In genomic region chr18:54387631-54388030, GRCh38 we compare ENCODE assay signal across 19 cellular contexts. TPM values are rescaled to one million over a fixed set of nuclear protein-coding genes. Genes with fewer than 3 reads are reported as not detected.
DNase-seq lines count a peak whose midpoint lies in the region; ATAC-seq and TF ChIP-seq lines count a peak whose summit lies in the region.
"Had no signal": no experiment of that assay in that cellular context is flagged by ENCODE, and none has a peak within 500 bp of the region (broad histone marks: within the 10 kb centered on the region; RNA-seq: fewer than 3 reads in every experiment).

No MANE protein-coding gene starts in this region.

- no peak overlapping the region for H3K27ac Mint-ChIP-seq in WTC11
- H3K27ac Mint-ChIP-seq: mesothelial cell of epicardium had no signal

- H3K27me3 ChIP-seq in KMS-11 (ENCODE audit: insufficient read depth, low read depth) = no peaks in the 10 kb centered on the region
- no peaks in the 10 kb centered on the region for H3K27me3 ChIP-seq in lower lobe of right lung (ENCODE audit: low read depth)
- peaks cover 0 to 3% of the 10 kb centered on the region in 2 donors for H3K27me3 ChIP-seq in uterus
- H3K27me3 ChIP-seq: BE2C had no signal

- H3K36me3 ChIP-seq in KMS-11 (ENCODE audit: insufficient read depth) (no peaks in the 10 kb centered on the region), mucosa of descending colon (ENCODE audit: low read depth) (no peaks in the 10 kb centered on the region), lower lobe of right lung (no peaks in the 10 kb centered on the region), uterus (no peaks in the 10 kb centered on the region)
- H3K36me3 ChIP-seq: BE2C, neutrophil, WERI-Rb-1 had no signal

- POLR2A ChIA-PET in WTC11 (lab: Charles Lee) = no interaction called here

- peaks cover 57% of the 10 kb centered on the region for H3K4me1 Mint-ChIP-seq in WTC11

- H3K9me3 ChIP-seq in mucosa of descending colon (no peaks in the 10 kb centered on the region), lower lobe of right lung (no peaks in the 10 kb centered on the region), uterus (no peaks in the 10 kb centered on the region)
- H3K9me3 ChIP-seq: BE2C, neutrophil had no signal

- TF ChIP-seq CTCF in KMS-11 (conservative IDR thresholded peaks at IDR 0.05; ENCODE audit: low read depth, low read length) = no peak
- TF ChIP-seq CTCF in WTC11 (IDR thresholded peaks at IDR 0.05) = no peak
- TF ChIP-seq CTCF in mucosa of descending colon (IDR thresholded peaks at IDR 0.05) = no peak
- TF ChIP-seq CTCF in lower lobe of right lung (IDR thresholded peaks at IDR 0.05) = no peak
- no peak for TF ChIP-seq CTCF in uterus (IDR thresholded peaks at IDR 0.05)

- H3K27me3 Mint-ChIP-seq in WTC11 (ENCODE audit: low read depth) = no peaks in the 10 kb centered on the region

- no peak for ATAC-seq in WTC11
- ATAC-seq in mucosa of descending colon = peak; percentile 13
- no peak for ATAC-seq in lower lobe of right lung
- ATAC-seq in HG03565 (IDR thresholded peaks at IDR 0.05; ENCODE audit: unreplicated experiment) = no peak
- ATAC-seq: sciatic nerve had no signal

- CTCF ChIA-PET in WTC11 (lab: Charles Lee) = interaction anchor here (1.1 kb wide), 1 partner anchor 30 kb away, joined by 4 read pairs; the partner anchor contains the start of genes C18orf54 and STARD6

- H3K27ac ChIP-seq in KMS-11 (no peak overlapping the region), lower lobe of right lung (no peak overlapping the region), uterus (no peak overlapping the region)
- H3K27ac ChIP-seq: neutrophil, WERI-Rb-1 had no signal

- no peak overlapping the region for H3K9ac ChIP-seq in KMS-11

- intact Hi-C loops in mucosa of descending colon (cut with DNase I, micrococcal nuclease) = no loop called here
- intact Hi-C loops in lower lobe of right lung (cut with DNase I) = no loop called here
- intact Hi-C loops in uterus (cut with DNase I; ENCODE audit: low total_unique reads) = no loop called here

- DNase-seq in H4 (ENCODE audit: low spot score) = peak; percentile 24
- DNase-seq in WTC11 (ENCODE audit: low spot score) = no peak
- no peak for DNase-seq in mucosa of descending colon
- DNase-seq in lower lobe of right lung = no peak
- DNase-seq in uterus = no peak
- DNase-seq in hepatic stellate cell (ENCODE audit: low spot score) = no peak
- DNase-seq: activated effector memory CD4-positive, alpha-beta T cell treated with anti-CD3 and anti-CD28 coated beads, Interleukin-2, amount 50 U/mL, for 16 hours; anterior cingulate cortex; BE2C; NCI-H187; stimulated activated CD4-positive, alpha-beta T cell treated with anti-CD3 and anti-CD28 coated beads, Interleukin-2, amount 100 ng/mL, for 24 hours; WERI-Rb-1 had no signal

- H3K4me1 ChIP-seq in KMS-11 (ENCODE audit: low read depth, poor library complexity, severe bottlenecking) = peaks cover 27% of the 10 kb centered on the region
- H3K4me1 ChIP-seq in mucosa of descending colon (ENCODE audit: low read depth) = no peaks in the 10 kb centered on the region
- H3K4me1 ChIP-seq in lower lobe of right lung = no peaks in the 10 kb centered on the region
- H3K4me1 ChIP-seq in uterus = no peaks in the 10 kb centered on the region
- H3K4me1 ChIP-seq: BE2C had no signal

- H4K20me1 ChIP-seq in KMS-11 (ENCODE audit: insufficient read depth) = no peaks in the 10 kb centered on the region

- H3K36me3 Mint-ChIP-seq in WTC11 = peaks cover 25% of the 10 kb centered on the region

- peaks cover 26% of the 10 kb centered on the region for H3K9me3 Mint-ChIP-seq in WTC11

- H3K4me3 Mint-ChIP-seq in WTC11 = no peak overlapping the region
- H3K4me3 Mint-ChIP-seq: mesothelial cell of epicardium had no signal

- H3K4me2 ChIP-seq in KMS-11 = 0 out of 2 replicates have a peak overlapping the region, but pooled peaks have one; percentile 53

- TF ChIP-seq POLR2A in uterus (IDR thresholded peaks at IDR 0.05) = no peak

- no peak overlapping the region for H2AFZ ChIP-seq in KMS-11 (ENCODE audit: low read depth)

- no peaks in the 10 kb centered on the region for H3K79me2 ChIP-seq in KMS-11 (ENCODE audit: insufficient read depth, low read depth)

- no peak overlapping the region for H3K4me3 ChIP-seq in KMS-11 (IDR thresholded peaks at IDR 0.05; ENCODE audit: insufficient read depth, low read depth, low read length)
- no peak overlapping the region for H3K4me3 ChIP-seq in mucosa of descending colon
- H3K4me3 ChIP-seq in lower lobe of right lung = no peak overlapping the region
- H3K4me3 ChIP-seq in uterus = no peak overlapping the region

TF ChIP-seq in WTC11, 78 proteins besides CTCF, POLR2A, EP300 and RAD21:
- 0 out of 2 replicates have a peak, but pooled peaks have one; percentile 17 for TF ChIP-seq EMX1 (CRISPR knock-in tag; IDR thresholded peaks at IDR 0.05)
- no peak for TF ChIP-seq ATF2 (CRISPR knock-in tag; IDR thresholded peaks at IDR 0.05; ENCODE audit: borderline replicate concordance, low read depth)

RNA-seq across cellular contexts. Expression of gene C18orf54, which starts 29.9 kb away (rescaled TPM):
- total RNA-seq in H4 (2014; rRNA removed; shearing (Covaris generic)) = 2.5 and 4.4 TPM in 2 replicates
- total RNA-seq in WTC11 (2021) (32.8 to 38.2 TPM (median 37.3 TPM) in 3 replicates), mucosa of descending colon (1 to 10 TPM; 2.1 to 3.7 (median 3.1) TPM), lower lobe of right lung (3.9 TPM), uterus (10 to 100 TPM in 1 of 4 donors, 1 to 10 TPM in 3; 2.9 to 17.1 (median 3.9) TPM)

RNA-seq across cellular contexts. Expression of gene STARD6, which starts 30.0 kb away (rescaled TPM):
- total RNA-seq in H4 (2014; rRNA removed; shearing (Covaris generic)) = not detected in 2 replicates
- total RNA-seq in WTC11 (2021) (0.23 TPM in 1 of 3 replicates, not detected in the others), mucosa of descending colon (not detected), lower lobe of right lung (not detected), uterus (not detected)
- total RNA-seq: mesothelial cell of epicardium, OCI-LY7, subcutaneous adipose tissue had no signal
